8 cellular contexts compared by ENCODE assay signal in genomic region chr14:30874999-30875787, GRCh38. TPM values are rescaled to one million over a fixed set of nuclear protein-coding genes. Genes with fewer than 3 reads are reported as not detected.
DNase-seq lines count a peak whose midpoint lies in the region; ATAC-seq and TF ChIP-seq lines count a peak whose summit lies in the region.

No MANE protein-coding gene starts in this region.

- ATAC-seq in HG02759 (IDR thresholded peaks at IDR 0.05; ENCODE audit: unreplicated experiment) (peak; percentile 34), upper lobe of right lung (peak; percentile 41)

- DNase-seq in NCI-H524 (lab: John Stamatoyannopoulos, UW), result peak; percentile 29 to 43
- no peak for DNase-seq in NCI-H524 treated with DMSO at 0.1 percent for 48 hours (lab: John Stamatoyannopoulos, UW)
- peak; percentile 22 for DNase-seq in NCI-H2171 (lab: John Stamatoyannopoulos, UW)
- peak; percentile 88 for DNase-seq in chondrocyte (ENCODE audit: low spot score)
- DNase-seq in mesenchymal stem cell, result peak; percentile 11
- DNase-seq in upper lobe of right lung, result no peak
- DNase-seq in A172 (ENCODE audit: low spot score), result no peak

- no peak overlapping the region for H3K27ac Mint-ChIP-seq in chondrocyte (ENCODE audit: unreplicated experiment)

- peaks cover 17% of the 10 kb centered on the region for H3K27me3 Mint-ChIP-seq in chondrocyte (ENCODE audit: low read depth)

- no peak overlapping the region for H2BK15ac ChIP-seq in mesenchymal stem cell (ENCODE audit: low read depth, poor library complexity, severe bottlenecking)

- H2BK12ac ChIP-seq in mesenchymal stem cell (ENCODE audit: low read length in 2 of 2), result no peak overlapping the region

- no peak overlapping the region for H3K18ac ChIP-seq in mesenchymal stem cell (ENCODE audit: low read depth in 1 of 2, low read length in 2 of 2)

- intact Hi-C loops in upper lobe of right lung (cut with DNase I), result no loop called here

- H2BK120ac ChIP-seq in mesenchymal stem cell (ENCODE audit: low read depth, low read length), result no peak overlapping the region

- H3K27me3 ChIP-seq in mesenchymal stem cell (ENCODE audit: control insufficient read depth in 1 of 2, insufficient read depth in 1 of 2, low read length in 2 of 2), result peaks cover 36 to 60% of the 10 kb centered on the region in 2 experiments
- H3K27me3 ChIP-seq in upper lobe of right lung, result peaks cover 44% of the 10 kb centered on the region

- H3K4me3 Mint-ChIP-seq in chondrocyte (ENCODE audit: unreplicated experiment), result peak overlapping the region; percentile 70

- under 1% methylated on average over 42 of the region's 48 CpGs for WGBS in mesenchymal stem cell

- no peaks in the 10 kb centered on the region for H3K9me3 ChIP-seq in mesenchymal stem cell (ENCODE audit: control insufficient read depth, low read length)
- no peaks in the 10 kb centered on the region for H3K9me3 ChIP-seq in upper lobe of right lung

- H3K36me3 Mint-ChIP-seq in chondrocyte (ENCODE audit: low read depth), result peaks cover 1% of the 10 kb centered on the region

- no peak overlapping the region for H2AK5ac ChIP-seq in mesenchymal stem cell (ENCODE audit: low read length, severe bottlenecking)

- H3K23ac ChIP-seq in mesenchymal stem cell (ENCODE audit: low read length in 2 of 2), result peak overlapping the region; percentile 7 to 83

- H3K36me3 ChIP-seq in mesenchymal stem cell (ENCODE audit: control insufficient read depth in 1 of 2, insufficient read depth in 2 of 2, low read depth in 1 of 2, low read length in 2 of 2) (no peaks in the 10 kb centered on the region), upper lobe of right lung (no peaks in the 10 kb centered on the region)

- no peaks in the 10 kb centered on the region for H3K79me1 ChIP-seq in mesenchymal stem cell (replicated peaks; ENCODE audit: low read length, poor library complexity, severe bottlenecking)

- H3K9me3 Mint-ChIP-seq in chondrocyte (ENCODE audit: low read depth), result no peaks in the 10 kb centered on the region

- no peak overlapping the region for H3K4ac ChIP-seq in mesenchymal stem cell (ENCODE audit: low read depth in 1 of 2, low read length in 2 of 2)

- H3K27ac ChIP-seq in mesenchymal stem cell (ENCODE audit: low read length, poor library complexity, severe bottlenecking) (no peak overlapping the region), upper lobe of right lung (no peak overlapping the region)

- peak overlapping the region; percentile 56 to 71 for H3K4me3 ChIP-seq in mesenchymal stem cell (ENCODE audit: insufficient read depth in 1 of 2, low read depth in 1 of 2, low read length in 2 of 2)
- H3K4me3 ChIP-seq in upper lobe of right lung, result peak overlapping the region; percentile 51

- peaks cover 6% of the 10 kb centered on the region for H3K4me1 Mint-ChIP-seq in chondrocyte (ENCODE audit: low read depth)

- TF ChIP-seq CTCF in chondrocyte (IDR thresholded peaks at IDR 0.05), result no peak
- TF ChIP-seq CTCF in upper lobe of right lung (IDR thresholded peaks at IDR 0.05), result no peak

- no peak overlapping the region for H4K91ac ChIP-seq in mesenchymal stem cell (ENCODE audit: low read length)

- H3K4me1 ChIP-seq in mesenchymal stem cell (ENCODE audit: control insufficient read depth, insufficient read depth, low read depth, low read length) (peaks cover 17% of the 10 kb centered on the region), upper lobe of right lung (peaks cover 8% of the 10 kb centered on the region)

- H3K14ac ChIP-seq in mesenchymal stem cell (ENCODE audit: low read length in 2 of 2), result no peak overlapping the region

- H4K8ac ChIP-seq in mesenchymal stem cell (ENCODE audit: low read length), result no peak overlapping the region

- H2BK5ac ChIP-seq in mesenchymal stem cell (ENCODE audit: low read depth, low read length, poor library complexity, severe bottlenecking), result no peak overlapping the region

- peak overlapping the region; percentile 29 for H2AFZ ChIP-seq in mesenchymal stem cell (ENCODE audit: low read depth, low read length)

- no peak overlapping the region for H3K9ac ChIP-seq in mesenchymal stem cell (ENCODE audit: low read length)

- peak overlapping the region; percentile 87 for H3K4me2 ChIP-seq in mesenchymal stem cell (ENCODE audit: low read length, poor library complexity, severe bottlenecking)

RNA-seq across cellular contexts. Expression of gene COCH, which starts 0.8 kb away (rescaled TPM):
- 4.2 to 15.6 TPM (median 14.7 TPM) in 3 replicates for total RNA-seq in chondrocyte
- polyA plus RNA-seq in mesenchymal stem cell (2013, experiment 1 of 2), result 0.32 TPM
- polyA plus RNA-seq in mesenchymal stem cell (2013, experiment 2 of 2), result 0.34 TPM
- 0.38 TPM for total RNA-seq in upper lobe of right lung
- total RNA-seq in A172 (2014; rRNA removed; shearing (Covaris generic)), result 4.1 and 4.8 TPM in 2 replicates

Comparison
In these comparisons a context has a peak if more than half of its experiments do, and no peak if none do; other contexts are left out.
1. DNase-seq: peak in NCI-H524 (2 of 2), NCI-H2171 (single experiment), chondrocyte (single experiment) and mesenchymal stem cell (single experiment); none in NCI-H524 treated with DMSO at 0.1 percent for 48 hours (single experiment), upper lobe of right lung (single experiment) and A172 (single experiment).